14 cellular contexts compared by ENCODE assay signal in genomic region chr16:19517424-19518089, GRCh38. TPM values are rescaled to one million over a fixed set of nuclear protein-coding genes. Genes with fewer than 3 reads are reported as not detected.
DNase-seq lines count a peak whose midpoint lies in the region; ATAC-seq, FAIRE-seq and TF ChIP-seq lines count a peak whose summit lies in the region.
"Had no signal": no experiment of that assay in that cellular context is flagged by ENCODE, and none has a peak within 500 bp of the region (broad histone marks: within the 10 kb centered on the region; RNA-seq: fewer than 3 reads in every experiment).

No MANE protein-coding gene starts in this region.

- no peaks in the 10 kb centered on the region for H4K20me1 ChIP-seq in endothelial cell of umbilical vein (replicated peaks; ENCODE audit: control insufficient read depth, extremely low read depth, insufficient read depth, low read length)

- no peak for TF ChIP-seq POLR2A in endothelial cell of umbilical vein (IDR thresholded peaks at IDR 0.05; ENCODE audit: low read depth, low read length)

- BruUV-seq in endothelial cell of umbilical vein (replicated peaks; lab: Mats Ljungman, UMichigan) = no TSS peak

- peak overlapping the region in 1 of 2 donors; percentile 55 for H3K27ac Mint-ChIP-seq in stimulated activated naive CD8-positive, alpha-beta T cell treated with anti-CD3 and anti-CD28 coated beads, Interleukin-15, amount 100 ng/mL, for 72 hours
- H3K27ac Mint-ChIP-seq: activated naive CD8-positive, alpha-beta T cell treated with anti-CD3 and anti-CD28 coated beads, Interleukin-2, amount 10 ng/mL, durations not matched to agents 7 days and 5 days had no signal

- no peak overlapping the region for H3K9ac ChIP-seq in endothelial cell of umbilical vein (replicated peaks; ENCODE audit: extremely low read depth, insufficient read depth, low read length)

- no peak overlapping the region for H2AFZ ChIP-seq in endothelial cell of umbilical vein (ENCODE audit: low read depth, low read length)

- H3K4me1 ChIP-seq in RWPE2 (ENCODE audit: insufficient read depth, poor library complexity, severe bottlenecking) = peaks cover 14% of the 10 kb centered on the region
- peaks cover 13% of the 10 kb centered on the region for H3K4me1 ChIP-seq in endothelial cell of umbilical vein (ENCODE audit: control insufficient read depth, extremely low read depth, insufficient read depth, low read length)
- H3K4me1 ChIP-seq in SJCRH30 = no peaks in the 10 kb centered on the region

- intact Hi-C loops in endothelial cell of umbilical vein (cut with micrococcal nuclease) = no loop called here

- no peak overlapping the region for H3K27ac ChIP-seq in RWPE2 (ENCODE audit: poor library complexity, severe bottlenecking)
- H3K27ac ChIP-seq in endothelial cell of umbilical vein (ENCODE audit: insufficient read depth, low read depth, low read length) = no peak overlapping the region
- no peak overlapping the region for H3K27ac ChIP-seq in SJCRH30
- H3K27ac ChIP-seq: spleen, WERI-Rb-1 had no signal

- peaks cover 45% of the 10 kb centered on the region for H3K4me1 Mint-ChIP-seq in stimulated activated naive CD8-positive, alpha-beta T cell treated with anti-CD3 and anti-CD28 coated beads, Interleukin-15, amount 100 ng/mL, for 72 hours

- no peak for FAIRE-seq in endothelial cell of umbilical vein (lab: Jason Lieb, UNC)
- FAIRE-seq: kidney had no signal

- no peak for DNase-seq in stimulated activated naive CD8-positive, alpha-beta T cell treated with anti-CD3 and anti-CD28 coated beads, Interleukin-15, amount 100 ng/mL, for 72 hours
- no peak for DNase-seq in stimulated activated naive CD8-positive, alpha-beta T cell treated with anti-CD3 and anti-CD28 coated beads, Interleukin-15, Interleukin-2, amounts not matched to agents 100 U/mL and 50 U/mL, for 24 hours
- DNase-seq in RWPE2 (ENCODE audit: low spot score) (no peak), endothelial cell of umbilical vein (ENCODE audit: low read depth, low spot score) (peak; percentile 14), UCSD-AML1 (lab: John Stamatoyannopoulos, UW; ENCODE audit: unreplicated experiment) (no peak), hypothalamus (lab: John Stamatoyannopoulos, UW) (no peak), SJCRH30 (no peak), NCI-H2081 (lab: John Stamatoyannopoulos, UW) (no peak)
- DNase-seq: activated naive CD8-positive, alpha-beta T cell treated with anti-CD3 and anti-CD28 coated beads, Interleukin-2, amount 10 ng/mL, durations not matched to agents 7 days and 5 days; kidney; spleen; WERI-Rb-1 had no signal

- H3K27me3 ChIP-seq in RWPE2 (ENCODE audit: insufficient read depth, poor library complexity, severe bottlenecking) = no peaks in the 10 kb centered on the region
- H3K27me3 ChIP-seq in endothelial cell of umbilical vein (ENCODE audit: control insufficient read depth in 2 of 2, insufficient read depth in 2 of 2, low read length in 2 of 2) = no peaks in the 10 kb centered on the region
- H3K27me3 ChIP-seq in SJCRH30 = no peaks in the 10 kb centered on the region
- H3K27me3 ChIP-seq: BLaER1 treated with 17β-estradiol and CSF1 and Interleukin-3, amounts not matched to agents 10 nM and 100 nM; spleen had no signal

- no peaks in the 10 kb centered on the region for H3K9me3 ChIP-seq in RWPE2 (ENCODE audit: severe bottlenecking)
- no peaks in the 10 kb centered on the region for H3K9me3 ChIP-seq in endothelial cell of umbilical vein (replicated peaks; ENCODE audit: control insufficient read depth, insufficient read depth, low read length)
- no peaks in the 10 kb centered on the region for H3K9me3 ChIP-seq in SJCRH30 (replicated peaks)
- H3K9me3 ChIP-seq: spleen had no signal

- ATAC-seq in stimulated activated naive CD8-positive, alpha-beta T cell treated with anti-CD3 and anti-CD28 coated beads, Interleukin-15, amount 100 ng/mL, for 72 hours = peak; percentile 29
- no peak for ATAC-seq in stimulated activated naive CD8-positive, alpha-beta T cell treated with anti-CD3 and anti-CD28 coated beads, Interleukin-15, Interleukin-2, amounts not matched to agents 100 U/mL and 50 U/mL, for 24 hours
- peak; percentile 66 for ATAC-seq in RWPE2 (ENCODE audit: low read depth)

- peaks cover 52% of the 10 kb centered on the region for H3K36me3 ChIP-seq in RWPE2 (ENCODE audit: low read depth)
- peaks cover 0 to 5% of the 10 kb centered on the region in 2 experiments for H3K36me3 ChIP-seq in endothelial cell of umbilical vein (ENCODE audit: control insufficient read depth in 2 of 2, extremely low read depth in 1 of 2, insufficient read depth in 2 of 2, low read length in 2 of 2)
- H3K36me3 ChIP-seq in SJCRH30 = peaks cover 13% of the 10 kb centered on the region

- H3K4me3 ChIP-seq in RWPE2 (ENCODE audit: severe bottlenecking) = no peak overlapping the region
- H3K4me3 ChIP-seq in endothelial cell of umbilical vein (replicated peaks in 1 of 3; ENCODE audit: insufficient read depth in 1 of 3, low read depth in 1 of 3, low read length in 3 of 3) = no peak overlapping the region
- no peak overlapping the region for H3K4me3 ChIP-seq in SJCRH30
- H3K4me3 ChIP-seq: spleen had no signal

- no peak overlapping the region for H3K4me2 ChIP-seq in endothelial cell of umbilical vein (ENCODE audit: insufficient read depth, low read length)

- H3K9me3 Mint-ChIP-seq in stimulated activated naive CD8-positive, alpha-beta T cell treated with anti-CD3 and anti-CD28 coated beads, Interleukin-15, amount 100 ng/mL, for 72 hours = no peaks in the 10 kb centered on the region
- H3K9me3 Mint-ChIP-seq: activated naive CD8-positive, alpha-beta T cell treated with anti-CD3 and anti-CD28 coated beads, Interleukin-2, amount 10 ng/mL, durations not matched to agents 7 days and 5 days; natural killer cell treated with Interleukin-12 subunit alpha and Interleukin-12 subunit beta and Interleukin-15 and Interleukin-18, amount 100 ng/mL, for 72 hours had no signal

- POLR2A ChIA-PET in endothelial cell of umbilical vein (lab: Charles Lee) = no interaction called here

- no peak overlapping the region for H3K4me3 Mint-ChIP-seq in stimulated activated naive CD8-positive, alpha-beta T cell treated with anti-CD3 and anti-CD28 coated beads, Interleukin-15, amount 100 ng/mL, for 72 hours
- H3K4me3 Mint-ChIP-seq: activated naive CD8-positive, alpha-beta T cell treated with anti-CD3 and anti-CD28 coated beads, Interleukin-2, amount 10 ng/mL, durations not matched to agents 7 days and 5 days had no signal

- CTCF ChIA-PET in endothelial cell of umbilical vein (lab: Charles Lee) = interaction anchor here (1.3 to 5.1 kb wide), 4 partner anchors 9 to 14 kb away, joined by 3 to 28 read pairs (median 4); no protein-coding TSS in a partner anchor

- H3K79me2 ChIP-seq in endothelial cell of umbilical vein (ENCODE audit: control insufficient read depth, insufficient read depth, low read length) = peaks cover 18% of the 10 kb centered on the region

- TF ChIP-seq CTCF in RWPE2 (IDR thresholded peaks at IDR 0.05; ENCODE audit: poor library complexity, severe bottlenecking) = no peak
- no peak for TF ChIP-seq CTCF in endothelial cell of umbilical vein (IDR thresholded peaks at IDR 0.05; ENCODE audit: extremely low read depth in 1 of 2, insufficient read depth in 1 of 2, low read depth in 1 of 2, low read length in 2 of 2)

- H3K27me3 Mint-ChIP-seq in stimulated activated naive CD8-positive, alpha-beta T cell treated with anti-CD3 and anti-CD28 coated beads, Interleukin-15, amount 100 ng/mL, for 72 hours = no peaks in the 10 kb centered on the region
- H3K27me3 Mint-ChIP-seq: activated naive CD8-positive, alpha-beta T cell treated with anti-CD3 and anti-CD28 coated beads, Interleukin-2, amount 10 ng/mL, durations not matched to agents 7 days and 5 days; natural killer cell treated with Interleukin-12 subunit alpha and Interleukin-12 subunit beta and Interleukin-15 and Interleukin-18, amount 100 ng/mL, for 72 hours had no signal

- no peaks in the 10 kb centered on the region for H3K9me1 ChIP-seq in endothelial cell of umbilical vein (replicated peaks; ENCODE audit: control insufficient read depth, extremely low read depth, insufficient read depth, low read length)

- dilution Hi-C loops in endothelial cell of umbilical vein (cut with MboI; ENCODE audit: extremely low pct_ligation_motif_present, low sequenced_read_pairs) = no loop called here

TF ChIP-seq in endothelial cell of umbilical vein, 7 proteins besides CTCF, POLR2A, EP300 and RAD21 (continues in another document):
- no peak for TF ChIP-seq POLR2AphosphoS5 (IDR thresholded peaks at IDR 0.05; ENCODE audit: insufficient read depth, low read depth, low read length)

RNA-seq across cellular contexts. Expression of gene GDE1, which starts 4.3 kb away (rescaled TPM):
- 50.5 and 51.5 TPM in 2 replicates for total RNA-seq in endothelial cell of umbilical vein
- polyA plus RNA-seq in endothelial cell of umbilical vein = 32.9 and 34.9 TPM in 2 replicates
- polyA plus RNA-seq in endothelial cell of umbilical vein (2011; cell fraction: cytosol; rRNA removed) = 40.5 and 46.7 TPM in 2 replicates
- polyA plus RNA-seq in endothelial cell of umbilical vein (2011; cell fraction: nucleus; rRNA removed) = 17.8 and 23.6 TPM in 2 replicates
- polyA plus RNA-seq in endothelial cell of umbilical vein (2012) = 64.9 and 87.5 TPM in 2 replicates
- polyA minus RNA-seq in endothelial cell of umbilical vein = 23.2 and 26.1 TPM in 2 replicates
- polyA minus RNA-seq in endothelial cell of umbilical vein (2011; cell fraction: cytosol; rRNA and poly(A)+ RNA removed) = 24.1 TPM
- polyA minus RNA-seq in endothelial cell of umbilical vein (2011; cell fraction: nucleus; rRNA and poly(A)+ RNA removed) = 9.9 and 12.9 TPM in 2 replicates
- total RNA-seq in SJCRH30 (2014; rRNA removed; shearing (Covaris generic)) = 39.5 and 45.3 TPM in 2 replicates

RNA-seq across cellular contexts. Expression of gene CCP110, which starts 6.2 kb away (rescaled TPM):
- total RNA-seq in endothelial cell of umbilical vein = 16.5 and 24.5 TPM in 2 replicates
- 2.5 and 3.7 TPM in 2 replicates for polyA plus RNA-seq in endothelial cell of umbilical vein
- polyA plus RNA-seq in endothelial cell of umbilical vein (2011; cell fraction: cytosol; rRNA removed) = 5.8 and 6.0 TPM in 2 replicates
- polyA plus RNA-seq in endothelial cell of umbilical vein (2011; cell fraction: nucleus; rRNA removed) = 7.2 and 10.4 TPM in 2 replicates
- 8.0 and 12.7 TPM in 2 replicates for polyA plus RNA-seq in endothelial cell of umbilical vein (2012)
- 4.8 and 6.4 TPM in 2 replicates for polyA minus RNA-seq in endothelial cell of umbilical vein
- 5.8 TPM for polyA minus RNA-seq in endothelial cell of umbilical vein (2011; cell fraction: cytosol; rRNA and poly(A)+ RNA removed)
- polyA minus RNA-seq in endothelial cell of umbilical vein (2011; cell fraction: nucleus; rRNA and poly(A)+ RNA removed) = 6.6 and 11.9 TPM in 2 replicates
- total RNA-seq in SJCRH30 (2014; rRNA removed; shearing (Covaris generic)) = 30.3 and 37.2 TPM in 2 replicates

RNA-seq across cellular contexts. Expression of gene VPS35L, which starts 37.9 kb away (rescaled TPM):
- 80.2 and 91.1 TPM in 2 replicates for total RNA-seq in endothelial cell of umbilical vein
- polyA plus RNA-seq in endothelial cell of umbilical vein = 43.7 and 49.1 TPM in 2 replicates
- polyA plus RNA-seq in endothelial cell of umbilical vein (2011; cell fraction: cytosol; rRNA removed) = 43.0 and 54.1 TPM in 2 replicates
- polyA plus RNA-seq in endothelial cell of umbilical vein (2011; cell fraction: nucleus; rRNA removed) = 79.7 and 86.1 TPM in 2 replicates
- 50.2 and 54.4 TPM in 2 replicates for polyA plus RNA-seq in endothelial cell of umbilical vein (2012)
- 131 and 172 TPM in 2 replicates for polyA minus RNA-seq in endothelial cell of umbilical vein
- polyA minus RNA-seq in endothelial cell of umbilical vein (2011; cell fraction: cytosol; rRNA and poly(A)+ RNA removed) = 6.9 TPM
- 127 and 144 TPM in 2 replicates for polyA minus RNA-seq in endothelial cell of umbilical vein (2011; cell fraction: nucleus; rRNA and poly(A)+ RNA removed)
- 18.8 and 20.8 TPM in 2 replicates for total RNA-seq in SJCRH30 (2014; rRNA removed; shearing (Covaris generic))
